Comparison of ENCODE assay signal across 16 cellular contexts in genomic region chr5:147752666-147753290, GRCh38. TPM values are rescaled to one million over a fixed set of nuclear protein-coding genes. Genes with fewer than 3 reads are reported as not detected.
A peak's percentile ranks its signal among the peaks of the same experiment; 100 is the strongest.
DNase-seq lines count a peak whose midpoint lies in the region; TF ChIP-seq lines count a peak whose summit lies in the region.
"Had no signal": no experiment of that assay in that cellular context is flagged by ENCODE, and none has a peak within 500 bp of the region (broad histone marks: within the 10 kb centered on the region; RNA-seq: fewer than 3 reads in every experiment).

No MANE protein-coding gene starts in this region.

- H3K27ac ChIP-seq in BLaER1 (no peak overlapping the region), caudate nucleus (ENCODE audit: low read depth, low read length) (peak overlapping the region; percentile 20), adrenal gland (no peak overlapping the region)
- H3K27ac ChIP-seq: HL-60 had no signal

- TF ChIP-seq POLR2A in adrenal gland (IDR thresholded peaks at IDR 0.05) = no peak

- no peaks in the 10 kb centered on the region for H3K27me3 Mint-ChIP-seq in neural crest cell (ENCODE audit: low read depth)
- no peaks in the 10 kb centered on the region for H3K27me3 Mint-ChIP-seq in type B pancreatic cell
- H3K27me3 Mint-ChIP-seq: CD4-positive, alpha-beta T cell had no signal

- H3K9ac ChIP-seq in BLaER1 = no peak overlapping the region

- H3K27ac Mint-ChIP-seq in neural crest cell (ENCODE audit: unreplicated experiment) (peak overlapping the region; percentile 2), type B pancreatic cell (no peak overlapping the region)
- H3K27ac Mint-ChIP-seq: CD4-positive, alpha-beta T cell had no signal

- intact Hi-C loops in adrenal gland (cut with DNase I) = no loop called here
- intact Hi-C loops in posterior vena cava (cut with DNase I) = no loop called here

- peaks cover 53% of the 10 kb centered on the region for H3K4me1 Mint-ChIP-seq in neural crest cell
- peaks cover 16% of the 10 kb centered on the region for H3K4me1 Mint-ChIP-seq in type B pancreatic cell (ENCODE audit: unreplicated experiment)

- no peak overlapping the region for H3K4me3 ChIP-seq in BLaER1
- H3K4me3 ChIP-seq in adrenal gland = no peak overlapping the region

- TF ChIP-seq CTCF in neural crest cell (conservative IDR thresholded peaks at IDR 0.05) (no peak), adrenal gland (IDR thresholded peaks at IDR 0.05) (no peak), type B pancreatic cell (conservative IDR thresholded peaks at IDR 0.05) (no peak)

- H3K4me2 ChIP-seq in BLaER1 = 0 out of 2 replicates have a peak overlapping the region, but pooled peaks have one; percentile 8

- H3K9me3 Mint-ChIP-seq in neural crest cell (no peaks in the 10 kb centered on the region), type B pancreatic cell (no peaks in the 10 kb centered on the region)
- H3K9me3 Mint-ChIP-seq: CD4-positive, alpha-beta T cell had no signal

- H3K4me3 Mint-ChIP-seq in neural crest cell (no peak overlapping the region), type B pancreatic cell (no peak overlapping the region)
- H3K4me3 Mint-ChIP-seq: CD4-positive, alpha-beta T cell had no signal

- H3K36me3 Mint-ChIP-seq in neural crest cell (ENCODE audit: low read depth) (peaks cover 14% of the 10 kb centered on the region), type B pancreatic cell (peaks cover 4% of the 10 kb centered on the region)

- H3K4me1 ChIP-seq in BLaER1 (peaks cover 25% of the 10 kb centered on the region), adrenal gland (replicated peaks in 1 of 2) (no peaks in the 10 kb centered on the region)

- H3K27me3 ChIP-seq in BLaER1 (no peaks in the 10 kb centered on the region), adrenal gland (no peaks in the 10 kb centered on the region)

- H3K36me3 ChIP-seq in BLaER1 (peaks cover 13% of the 10 kb centered on the region; the same call in 1 of the 2 replicates), adrenal gland (replicated peaks in 1 of 2) (no peaks in the 10 kb centered on the region)

- DNase-seq in NOMO-1 (lab: John Stamatoyannopoulos, UW; ENCODE audit: unreplicated experiment in 2 of 2) (peak; percentile 34 to 73), caudate nucleus (lab: John Stamatoyannopoulos, UW) (peak in 1 of 61 donors; percentile 78), neural crest cell (ENCODE audit: low read depth, low spot score) (no peak), adrenal gland (no peak), posterior vena cava (ENCODE audit: low spot score) (no peak), type B pancreatic cell (ENCODE audit: extremely low spot score, unreplicated experiment) (no peak)
- DNase-seq in activated CD4-positive, alpha-beta T cell treated with anti-CD3 and anti-CD28 coated beads, Interleukin-2, amount 50 U/mL, for 1 hour = no peak
- DNase-seq: ACHN; CD4-positive, alpha-beta T cell; KBM-7; NCI-H1105; NCI-H187; NCI-H748 treated with DMSO at 0.1 percent for 48 hours; SIG-M5 had no signal

- no peaks in the 10 kb centered on the region for H4K20me1 ChIP-seq in BLaER1

- H3K9me3 ChIP-seq in BLaER1 (peaks cover 19% of the 10 kb centered on the region), adrenal gland (replicated peaks in 1 of 3) (no peaks in the 10 kb centered on the region)

- WGBS in adrenal gland, 4 donors = 88 to 95% (median 91%) methylated on average over 3 of the region's 3 CpGs

RNA-seq across cellular contexts. Expression of gene JAKMIP2, which starts 29.8 kb away (rescaled TPM):
- 35.6 and 36.8 TPM in 2 replicates for total RNA-seq in neural crest cell
- 10 to 100 TPM in 1 of 8 donors, 1 to 10 TPM in 6, under 1 TPM in 1; 0.87 to 13.3 (median 4.0) TPM for total RNA-seq in adrenal gland
- 10 to 100 TPM in 1 of 3 donors, 1 to 10 TPM in 1, under 1 TPM in 1; 0.71 to 24.9 (median 1.6) TPM for polyA plus RNA-seq in adrenal gland
- under 1 TPM; 0.10 to 0.42 TPM for total RNA-seq in posterior vena cava
- 2.7 and 13.8 TPM in 2 replicates for total RNA-seq in type B pancreatic cell (ENCODE audit: low replicate concordance)

Comparison
In these comparisons a context has a peak if more than half of its experiments do, and no peak if none do; other contexts are left out.
1. DNase-seq: peak in NOMO-1 (2 of 2); none in neural crest cell (single experiment), adrenal gland (0 of 7), activated CD4-positive, alpha-beta T cell treated with anti-CD3 and anti-CD28 coated beads, Interleukin-2, amount 50 U/mL, for 1 hour (single experiment), posterior vena cava (single experiment) and type B pancreatic cell (single experiment).